Comparison of ENCODE assay signal across 17 cellular contexts in the genomic region with DNA sequence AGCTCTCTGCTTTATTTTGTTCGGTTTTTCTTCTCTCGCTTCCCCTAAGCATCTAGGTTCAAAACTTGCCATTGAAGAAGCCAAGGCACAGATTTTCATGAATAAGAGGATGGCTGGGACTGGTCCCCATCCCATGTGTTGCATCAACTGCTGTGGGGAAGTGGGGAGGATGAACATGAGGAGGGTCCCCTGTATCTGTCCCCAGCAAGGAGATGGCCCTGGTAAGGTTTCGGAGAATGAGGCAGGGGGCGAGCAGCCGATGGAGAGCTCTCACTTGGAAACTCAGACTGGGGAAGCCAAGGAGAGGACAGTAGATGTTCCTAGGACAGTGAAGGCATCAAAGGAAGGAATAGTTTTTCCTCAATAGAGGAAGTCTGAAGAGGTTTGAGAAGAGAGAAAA.
DNase-seq lines count a peak whose midpoint lies in the region; ATAC-seq and TF ChIP-seq lines count a peak whose summit lies in the region.
"Had no signal": no experiment of that assay in that cellular context is flagged by ENCODE, and none has a peak within 500 bp of the region (broad histone marks: within the 10 kb centered on the region; RNA-seq: fewer than 3 reads in every experiment).

No MANE protein-coding gene starts in this region.

- WGBS in spleen, 5 donors: 87 to 94% (median 91%) methylated on average over 5 of the region's 5 CpGs

- no peaks in the 10 kb centered on the region for H3K9me3 Mint-ChIP-seq in activated CD8-positive, alpha-beta memory T cell treated with anti-CD3 and anti-CD28 coated beads, Interleukin-2, amount 10 ng/mL, durations not matched to agents 7 days and 5 days (ENCODE audit: low read depth)

- in situ Hi-C loops in HAP-1 (cut with MboI; ENCODE audit: low sequenced_read_pairs): no loop called here

- no peak for TF ChIP-seq CTCF in spleen (IDR thresholded peaks at IDR 0.05 in 8 of 11, conservative IDR thresholded peaks at IDR 0.05 in 3 of 11)

- peak; percentile 11 for DNase-seq in activated CD8-positive, alpha-beta memory T cell treated with anti-CD3 and anti-CD28 coated beads for 24 hours
- DNase-seq in activated CD8-positive, alpha-beta memory T cell treated with anti-CD3 and anti-CD28 coated beads, Interleukin-2, amount 10 ng/mL, durations not matched to agents 7 days and 5 days: no peak
- DNase-seq in mesenteric fat pad (ENCODE audit: low spot score): peak; percentile 39
- peak; percentile 30 for DNase-seq in spleen
- DNase-seq in HPDE6-E6E7 (ENCODE audit: extremely low spot score): no peak
- DNase-seq in HAP-1 (ENCODE audit: low spot score in 2 of 2): no peak
- DNase-seq in NCI-H2029 (lab: John Stamatoyannopoulos, UW): no peak
- DNase-seq: AML-193, Caco-2, DMS153, DMS79, GDM1, GM23248 had no signal

- no peak overlapping the region for H3K4me3 Mint-ChIP-seq in activated CD8-positive, alpha-beta memory T cell treated with anti-CD3 and anti-CD28 coated beads, Interleukin-2, amount 10 ng/mL, durations not matched to agents 7 days and 5 days
- H3K4me3 Mint-ChIP-seq: CD4-positive, alpha-beta T cell had no signal

- H3K36me3 ChIP-seq in spleen (no peaks in the 10 kb centered on the region), HAP-1 (replicated peaks) (no peaks in the 10 kb centered on the region)

- ATAC-seq in activated CD8-positive, alpha-beta memory T cell treated with anti-CD3 and anti-CD28 coated beads, Interleukin-2, amount 10 ng/mL, durations not matched to agents 7 days and 5 days: no peak
- ATAC-seq: A549 had no signal

- H3K27me3 ChIP-seq in spleen (replicated peaks in 1 of 7) (peaks cover 0 to 34% (median 0%) of the 10 kb centered on the region in 7 donors), HAP-1 (ENCODE audit: low read depth) (no peaks in the 10 kb centered on the region)

- no peak for TF ChIP-seq POLR2A in spleen (IDR thresholded peaks at IDR 0.05)

- H3K9me3 ChIP-seq in spleen (peaks cover 0 to 13% (median 5%) of the 10 kb centered on the region in 8 donors), HAP-1 (no peaks in the 10 kb centered on the region)
- H3K9me3 ChIP-seq: A549, Caco-2 had no signal

- H3K4me3 ChIP-seq in spleen (no peak overlapping the region), HAP-1 (no peak overlapping the region)
- H3K4me3 ChIP-seq: A549, GM23248 had no signal

- H3K4me1 Mint-ChIP-seq in activated CD8-positive, alpha-beta memory T cell treated with anti-CD3 and anti-CD28 coated beads, Interleukin-2, amount 10 ng/mL, durations not matched to agents 7 days and 5 days: no peaks in the 10 kb centered on the region

- no peak overlapping the region for H3K27ac Mint-ChIP-seq in activated CD8-positive, alpha-beta memory T cell treated with anti-CD3 and anti-CD28 coated beads, Interleukin-2, amount 10 ng/mL, durations not matched to agents 7 days and 5 days
- H3K27ac Mint-ChIP-seq: CD4-positive, alpha-beta T cell had no signal

- intact Hi-C loops in spleen (cut with DNase I; ENCODE audit: low total_unique reads): no loop called here

- H3K4me1 ChIP-seq in spleen (no peaks in the 10 kb centered on the region), HAP-1 (no peaks in the 10 kb centered on the region)
- H3K4me1 ChIP-seq: A549, Caco-2 had no signal

- H3K36me3 Mint-ChIP-seq in activated CD8-positive, alpha-beta memory T cell treated with anti-CD3 and anti-CD28 coated beads, Interleukin-2, amount 10 ng/mL, durations not matched to agents 7 days and 5 days: no peaks in the 10 kb centered on the region

- no peak overlapping the region for H3K27ac ChIP-seq in spleen
- H3K27ac ChIP-seq: 22Rv1, A549, C4-2B, GM23248 had no signal

- CTCF ChIA-PET in activated CD8-positive, alpha-beta memory T cell treated with anti-CD3 and anti-CD28 coated beads, Interleukin-2, amount 10 ng/mL, durations not matched to agents 7 days and 5 days (lab: Charles Lee): no interaction called here

- H3K27me3 Mint-ChIP-seq in activated CD8-positive, alpha-beta memory T cell treated with anti-CD3 and anti-CD28 coated beads, Interleukin-2, amount 10 ng/mL, durations not matched to agents 7 days and 5 days: peaks cover 13% of the 10 kb centered on the region

Comparison
In these comparisons a context has a peak if more than half of its experiments do, and no peak if none do; other contexts are left out.
1. DNase-seq: peak in activated CD8-positive, alpha-beta memory T cell treated with anti-CD3 and anti-CD28 coated beads for 24 hours (single experiment), mesenteric fat pad (single experiment) and spleen (single experiment); none in activated CD8-positive, alpha-beta memory T cell treated with anti-CD3 and anti-CD28 coated beads, Interleukin-2, amount 10 ng/mL, durations not matched to agents 7 days and 5 days (single experiment), HPDE6-E6E7 (single experiment), HAP-1 (0 of 2) and NCI-H2029 (single experiment).